8 cellular contexts compared by ENCODE assay signal in the genomic region with DNA sequence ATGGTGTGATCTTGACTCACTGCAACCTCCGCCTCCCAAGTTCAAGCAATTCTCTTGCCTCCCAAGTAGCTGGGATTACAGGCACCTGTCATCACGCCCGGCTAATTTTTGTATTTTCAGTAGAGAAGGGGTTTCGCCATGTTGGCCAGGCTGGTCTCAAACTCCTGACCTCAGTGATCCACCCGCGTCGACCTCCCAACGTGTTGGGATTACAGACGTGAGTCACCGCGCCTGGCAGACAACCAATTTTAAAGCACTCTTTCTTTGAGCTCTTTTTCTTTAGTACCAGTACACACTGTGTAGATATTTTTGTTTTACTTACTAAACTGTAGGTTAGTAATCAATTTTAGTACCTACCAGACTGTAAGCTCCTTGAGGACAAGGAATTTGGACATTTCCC. TPM values are rescaled to one million over a fixed set of nuclear protein-coding genes. Genes with fewer than 3 reads are reported as not detected.
A peak's percentile ranks its signal among the peaks of the same experiment; 100 is the strongest.
DNase-seq lines count a peak whose midpoint lies in the region; ATAC-seq and TF ChIP-seq lines count a peak whose summit lies in the region.
"Not testable (repeated sequence)": the region's sequence is repeated elsewhere in the genome, so short reads cannot be mapped to it uniquely, and the experiment has no call there.

No MANE protein-coding gene starts in this region.

- not testable (repeated sequence) for H2AFZ ChIP-seq in KMS-11 (ENCODE audit: low read depth)

- DNase-seq in T-helper 17 cell; naive thymus-derived CD8-positive, alpha-beta T cell: not testable (repeated sequence)
- DNase-seq in MCF 10A (ENCODE audit: unreplicated experiment) = peak; percentile 52
- peak; percentile 29 for DNase-seq in fibroblast of villous mesenchyme (ENCODE audit: low read depth)

- H3K27me3 Mint-ChIP-seq in T-helper 17 cell; activated T-helper 17 cell treated with anti-CD3 and anti-CD28 coated beads, Interleukin-2, amount 50 U/mL, for 72 hours; MCF 10A (ENCODE audit: insufficient read depth, unreplicated experiment); naive thymus-derived CD8-positive, alpha-beta T cell: not testable (repeated sequence)

- peaks cover 39 to 52% (median 42%) of the 10 kb centered on the region in 10 experiments for H3K4me1 ChIP-seq in BLaER1 treated with 17β-estradiol and CSF1 and Interleukin-3, amounts not matched to agents 10 nM and 100 nM
- H3K4me1 ChIP-seq in KMS-11 (ENCODE audit: low read depth, poor library complexity, severe bottlenecking) (peaks cover 54% of the 10 kb centered on the region), skeletal muscle tissue (ENCODE audit: control insufficient read depth in 3 of 3, insufficient read depth in 3 of 3, low read length in 3 of 3) (peaks cover 28 to 33% (median 30%) of the 10 kb centered on the region in 3 donors)

- H3K4me3 ChIP-seq in BLaER1 treated with 17β-estradiol and CSF1 and Interleukin-3, amounts not matched to agents 10 nM and 100 nM = peak overlapping the region in 1 of 10 experiments; percentile 88; a peak in 1 of 20 replicates
- H3K4me3 ChIP-seq in KMS-11 (IDR thresholded peaks at IDR 0.05; ENCODE audit: insufficient read depth, low read depth, low read length); fibroblast of villous mesenchyme (ENCODE audit: low read depth, low read length): not testable (repeated sequence)
- H3K4me3 ChIP-seq in skeletal muscle tissue (ENCODE audit: low read length in 3 of 3) = peak overlapping the region in 2 of 3 donors; percentile 13 to 17

- H3K27me3 ChIP-seq in BLaER1 treated with 17β-estradiol and CSF1 and Interleukin-3, amounts not matched to agents 10 nM and 100 nM; KMS-11 (ENCODE audit: insufficient read depth, low read depth); skeletal muscle tissue (ENCODE audit: control insufficient read depth in 3 of 3, insufficient read depth in 3 of 3, low read length in 3 of 3): not testable (repeated sequence)

- H3K9me3 Mint-ChIP-seq in activated T-helper 17 cell treated with anti-CD3 and anti-CD28 coated beads, Interleukin-2, amount 50 U/mL, for 72 hours; MCF 10A (ENCODE audit: unreplicated experiment); naive thymus-derived CD8-positive, alpha-beta T cell: not testable (repeated sequence)

- ATAC-seq in T-helper 17 cell; activated T-helper 17 cell treated with anti-CD3 and anti-CD28 coated beads, Interleukin-2, amount 50 U/mL, for 72 hours (replicated peaks); naive thymus-derived CD8-positive, alpha-beta T cell: not testable (repeated sequence)

- not testable (repeated sequence) for H3K27ac Mint-ChIP-seq in T-helper 17 cell; activated T-helper 17 cell treated with anti-CD3 and anti-CD28 coated beads, Interleukin-2, amount 50 U/mL, for 72 hours; MCF 10A (ENCODE audit: low read depth, unreplicated experiment)
- H3K27ac Mint-ChIP-seq in naive thymus-derived CD8-positive, alpha-beta T cell = peak overlapping the region in 3 of 10 donors; percentile 38 to 80 (median 43)

- peaks cover 25 to 73% (median 54%) of the 10 kb centered on the region in 11 experiments; a peak in 20 of 22 replicates for H4K20me1 ChIP-seq in BLaER1 treated with 17β-estradiol and CSF1 and Interleukin-3, amounts not matched to agents 10 nM and 100 nM
- not testable (repeated sequence) for H4K20me1 ChIP-seq in KMS-11 (ENCODE audit: insufficient read depth)

- POLR2A ChIA-PET in MCF 10A (lab: Yijun Ruan, JAX) = interaction anchor here (1.0 to 1.4 kb wide), 4 partner anchors 11 to 71 kb away, joined by 4 to 5 read pairs (median 5); a partner anchor contains a TSS
- POLR2A ChIA-PET in naive thymus-derived CD8-positive, alpha-beta T cell (lab: Charles Lee) = not testable (repeated sequence)

- peak overlapping the region; percentile 98 for H3K4me3 Mint-ChIP-seq in T-helper 17 cell
- peak overlapping the region; percentile 95 for H3K4me3 Mint-ChIP-seq in activated T-helper 17 cell treated with anti-CD3 and anti-CD28 coated beads, Interleukin-2, amount 50 U/mL, for 72 hours
- H3K4me3 Mint-ChIP-seq in MCF 10A (ENCODE audit: unreplicated experiment) = peak overlapping the region; percentile 80
- H3K4me3 Mint-ChIP-seq in naive thymus-derived CD8-positive, alpha-beta T cell = peak overlapping the region in 8 of 10 donors; percentile 48 to 99 (median 99)

- peaks cover 28 to 60% (median 50%) of the 10 kb centered on the region in 11 experiments for H3K36me3 ChIP-seq in BLaER1 treated with 17β-estradiol and CSF1 and Interleukin-3, amounts not matched to agents 10 nM and 100 nM
- peaks cover 12% of the 10 kb centered on the region for H3K36me3 ChIP-seq in KMS-11 (ENCODE audit: insufficient read depth)
- peaks cover 10 to 14% (median 13%) of the 10 kb centered on the region in 3 donors for H3K36me3 ChIP-seq in skeletal muscle tissue (ENCODE audit: control insufficient read depth in 3 of 3, insufficient read depth in 3 of 3, low read length in 3 of 3)

- intact Hi-C loops in MCF 10A (cut with micrococcal nuclease) = loop anchor here (10.0 kb wide), 1 partner anchor 152 kb away; no protein-coding TSS in a partner anchor

- not testable (repeated sequence) for H3K27ac ChIP-seq in BLaER1 treated with 17β-estradiol and CSF1 and Interleukin-3, amounts not matched to agents 10 nM and 100 nM; KMS-11; skeletal muscle tissue (ENCODE audit: low read depth, low read length)

- H3K79me2 ChIP-seq in KMS-11 (ENCODE audit: insufficient read depth, low read depth) = peaks cover 74% of the 10 kb centered on the region

- peak overlapping the region in 9 of 11 experiments; percentile 89 to 99 (median 96); a peak in 14 of 22 replicates for H3K4me2 ChIP-seq in BLaER1 treated with 17β-estradiol and CSF1 and Interleukin-3, amounts not matched to agents 10 nM and 100 nM
- H3K4me2 ChIP-seq in KMS-11 = peak overlapping the region; percentile 52; the same call in 1 of the 2 replicates

- H3K9me3 ChIP-seq in BLaER1 treated with 17β-estradiol and CSF1 and Interleukin-3, amounts not matched to agents 10 nM and 100 nM (replicated peaks in 1 of 11); T-helper 17 cell (ENCODE audit: control insufficient read depth, low read length, poor library complexity, severe bottlenecking); skeletal muscle tissue (ENCODE audit: control insufficient read depth in 3 of 3, low read length in 3 of 3): not testable (repeated sequence)

- peaks cover 30% of the 10 kb centered on the region for H3K4me1 Mint-ChIP-seq in T-helper 17 cell
- peaks cover 25% of the 10 kb centered on the region for H3K4me1 Mint-ChIP-seq in activated T-helper 17 cell treated with anti-CD3 and anti-CD28 coated beads, Interleukin-2, amount 50 U/mL, for 72 hours
- peaks cover 21% of the 10 kb centered on the region for H3K4me1 Mint-ChIP-seq in MCF 10A (ENCODE audit: insufficient read depth, unreplicated experiment)
- H3K4me1 Mint-ChIP-seq in naive thymus-derived CD8-positive, alpha-beta T cell = peaks cover 17 to 64% (median 55%) of the 10 kb centered on the region in 4 donors

- not testable (repeated sequence) for TF ChIP-seq CTCF in KMS-11 (conservative IDR thresholded peaks at IDR 0.05; ENCODE audit: low read depth, low read length); MCF 10A (IDR thresholded peaks at IDR 0.05; ENCODE audit: unreplicated experiment); fibroblast of villous mesenchyme (IDR thresholded peaks at IDR 0.05; ENCODE audit: insufficient read depth, low read depth, low read length)

- H3K36me3 Mint-ChIP-seq in T-helper 17 cell (ENCODE audit: low read depth) = not testable (repeated sequence)
- peaks cover 44% of the 10 kb centered on the region for H3K36me3 Mint-ChIP-seq in activated T-helper 17 cell treated with anti-CD3 and anti-CD28 coated beads, Interleukin-2, amount 50 U/mL, for 72 hours (ENCODE audit: low read depth)
- H3K36me3 Mint-ChIP-seq in MCF 10A (ENCODE audit: insufficient read depth, unreplicated experiment) = peaks cover 64% of the 10 kb centered on the region
- peaks cover 4 to 31% (median 10%) of the 10 kb centered on the region in 3 donors for H3K36me3 Mint-ChIP-seq in naive thymus-derived CD8-positive, alpha-beta T cell

- CTCF ChIA-PET in MCF 10A (lab: Yijun Ruan, JAX) = interaction anchor here (0.5 kb wide), 1 partner anchor 148 kb away, joined by 3 read pairs; no protein-coding TSS in a partner anchor

- H3K9ac ChIP-seq in BLaER1 treated with 17β-estradiol and CSF1 and Interleukin-3, amounts not matched to agents 10 nM and 100 nM; KMS-11; skeletal muscle tissue (ENCODE audit: low read depth in 1 of 3, low read length in 3 of 3): not testable (repeated sequence)

- BruUV-seq in MCF 10A (replicated peaks; lab: Mats Ljungman, UMichigan) = not testable (repeated sequence)

RNA-seq across cellular contexts. Expression of a gene that starts 2.2 kb away (rescaled TPM):
- 10 to 100 TPM; 30.9 to 35.2 TPM for total RNA-seq in T-helper 17 cell
- total RNA-seq in activated T-helper 17 cell treated with anti-CD3 and anti-CD28 coated beads, Interleukin-2, amount 50 U/mL, for 72 hours = 100 to 1,000 TPM in 1 of 2 donors, 10 to 100 TPM in 1; 63.8 to 104 TPM
- 91.9 and 100 TPM in 2 replicates for total RNA-seq in MCF 10A (2022)
- total RNA-seq in fibroblast of villous mesenchyme = 82.5 and 125 TPM in 2 replicates
- 10 to 100 TPM; 65.5 to 69.9 TPM for total RNA-seq in naive thymus-derived CD8-positive, alpha-beta T cell
- 10 to 100 TPM; 34.3 to 45.9 (median 45.3) TPM for polyA plus RNA-seq in naive thymus-derived CD8-positive, alpha-beta T cell
- total RNA-seq in skeletal muscle tissue = 93.9 TPM

RNA-seq across cellular contexts. Expression of a gene that starts 2.7 kb away (rescaled TPM):
- 100 to 1,000 TPM; 881 to 966 TPM for total RNA-seq in T-helper 17 cell
- total RNA-seq in activated T-helper 17 cell treated with anti-CD3 and anti-CD28 coated beads, Interleukin-2, amount 50 U/mL, for 72 hours = 100 to 1,000 TPM; 935 to 972 TPM
- 1,045 and 1,110 TPM in 2 replicates for total RNA-seq in MCF 10A (2022)
- 438 and 477 TPM in 2 replicates for total RNA-seq in fibroblast of villous mesenchyme
- 1,000 to 10,000 TPM; 1,094 to 1,110 TPM for total RNA-seq in naive thymus-derived CD8-positive, alpha-beta T cell
- polyA plus RNA-seq in naive thymus-derived CD8-positive, alpha-beta T cell = 1,000 to 10,000 TPM; 1,324 to 1,693 (median 1,438) TPM
- total RNA-seq in skeletal muscle tissue = 603 TPM
